In the genomic region with DNA sequence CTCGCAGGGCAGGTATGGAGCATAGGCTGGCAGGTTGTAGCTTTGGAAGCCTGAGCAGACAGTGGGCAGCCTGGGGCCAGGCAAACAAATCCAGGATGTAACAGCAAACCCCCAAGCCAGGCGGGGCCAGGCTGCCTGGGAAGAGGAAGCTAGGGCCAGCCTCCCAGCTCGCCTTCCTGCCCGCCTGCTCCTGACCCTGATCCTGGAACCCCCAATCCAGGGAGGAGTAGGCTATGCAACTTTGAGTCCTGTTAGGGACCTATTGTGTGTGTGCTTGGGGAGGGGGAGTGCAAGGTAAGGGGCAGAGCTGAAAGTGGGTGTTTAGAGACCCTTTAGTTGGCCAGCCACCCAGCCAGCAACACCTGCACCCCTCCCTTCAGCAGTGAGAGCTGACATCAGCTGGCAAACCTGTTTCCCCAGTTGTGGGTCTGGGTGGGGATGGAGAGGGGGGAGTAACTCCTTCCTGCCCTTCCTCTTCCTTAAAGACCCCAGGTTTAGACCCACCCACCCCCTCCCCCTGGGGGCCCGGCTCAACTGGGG, we compare ENCODE assay signal across 10 cellular contexts. TPM values are rescaled to one million over a fixed set of nuclear protein-coding genes. Genes with fewer than 3 reads are reported as not detected.
A peak's percentile ranks its signal among the peaks of the same experiment; 100 is the strongest.
DNase-seq lines count a peak whose midpoint lies in the region; TF ChIP-seq lines count a peak whose summit lies in the region.
"Had no signal": no experiment of that assay in that cellular context is flagged by ENCODE, and none has a peak within 500 bp of the region (broad histone marks: within the 10 kb centered on the region; RNA-seq: fewer than 3 reads in every experiment).

No MANE protein-coding gene starts in this region.

- no peaks in the 10 kb centered on the region for H4K20me1 ChIP-seq in BLaER1

- H3K36me3 Mint-ChIP-seq in IgD-negative memory B cell: no peaks in the 10 kb centered on the region
- H3K36me3 Mint-ChIP-seq in mesothelial cell of epicardium: no peaks in the 10 kb centered on the region

- in situ Hi-C loops in GM13976 (cut with MboI; ENCODE audit: low sequenced_read_pairs, unreplicated experiment): no loop called here

- no peak for TF ChIP-seq CTCF in mesothelial cell of epicardium (IDR thresholded peaks at IDR 0.05; ENCODE audit: unreplicated experiment)
- TF ChIP-seq CTCF in GM13976 (IDR thresholded peaks at IDR 0.05; ENCODE audit: borderline replicate concordance, control extremely low read depth, extremely low read depth, insufficient read depth, missing control alignments): no peak
- no peak for TF ChIP-seq CTCF in sigmoid colon (IDR thresholded peaks at IDR 0.05)

- peaks cover 93% of the 10 kb centered on the region for H3K4me1 ChIP-seq in BLaER1
- peaks cover 66% of the 10 kb centered on the region for H3K4me1 ChIP-seq in effector memory CD4-positive, alpha-beta T cell (ENCODE audit: control insufficient read depth, insufficient read depth, low read length, poor library complexity, severe bottlenecking)
- peaks cover 0 to 35% (median 33%) of the 10 kb centered on the region in 4 donors for H3K4me1 ChIP-seq in sigmoid colon

- H3K36me3 ChIP-seq in BLaER1: peaks cover 12% of the 10 kb centered on the region
- H3K36me3 ChIP-seq in effector memory CD4-positive, alpha-beta T cell (ENCODE audit: control insufficient read depth, insufficient read depth, low read length): no peaks in the 10 kb centered on the region
- no peaks in the 10 kb centered on the region for H3K36me3 ChIP-seq in sigmoid colon

- H3K4me3 ChIP-seq in BLaER1 (0 out of 2 replicates have a peak overlapping the region, but pooled peaks have one; percentile 80), sigmoid colon (no peak overlapping the region)
- H3K4me3 ChIP-seq in effector memory CD4-positive, alpha-beta T cell (ENCODE audit: insufficient read depth, low read depth, low read length, poor library complexity, severe bottlenecking): peak overlapping the region; percentile 40

- peak overlapping the region; percentile 64 for H3K9ac ChIP-seq in BLaER1

- intact Hi-C loops in sigmoid colon (cut with DNase I): no loop called here

- H3K27me3 Mint-ChIP-seq in IgD-negative memory B cell (no peaks in the 10 kb centered on the region), mesothelial cell of epicardium (ENCODE audit: low read depth) (no peaks in the 10 kb centered on the region)

- H3K9me3 ChIP-seq in BLaER1 (no peaks in the 10 kb centered on the region), sigmoid colon (no peaks in the 10 kb centered on the region)
- H3K9me3 ChIP-seq in effector memory CD4-positive, alpha-beta T cell (ENCODE audit: control insufficient read depth, low read length): no peaks in the 10 kb centered on the region

- H3K27ac Mint-ChIP-seq in IgD-negative memory B cell (peak overlapping the region in 1 of 3 donors; percentile 57), mesothelial cell of epicardium (peak overlapping the region; percentile 83)

- H3K27ac ChIP-seq in BLaER1 (peak overlapping the region; percentile 74), sigmoid colon (peak overlapping the region in 2 of 4 donors; percentile 28 to 42)
- H3K27ac ChIP-seq in effector memory CD4-positive, alpha-beta T cell (ENCODE audit: insufficient read depth, low read length, poor library complexity, severe bottlenecking): peak overlapping the region; percentile 28

- no peak for TF ChIP-seq EP300 in sigmoid colon (IDR thresholded peaks at IDR 0.05)

- 11 to 37% methylated on average over 5 of the region's 5 CpGs for WGBS in sigmoid colon, 2 donors

- peak overlapping the region; percentile 99 for H3K4me2 ChIP-seq in BLaER1

- no peak for DNase-seq in effector memory CD4-positive, alpha-beta T cell
- DNase-seq in mesothelial cell of epicardium (ENCODE audit: low spot score in 2 of 2, unreplicated experiment in 2 of 2) (peak in 1 of 2 experiments; percentile 72), GM13976 (ENCODE audit: low spot score) (no peak), SK-N-DZ (ENCODE audit: low spot score) (no peak), sigmoid colon (no peak), anterior cingulate cortex (lab: John Stamatoyannopoulos, UW) (no peak)
- DNase-seq: HCEC 1CT, hippocampal formation had no signal

- TF ChIP-seq POLR2A in sigmoid colon (IDR thresholded peaks at IDR 0.05): no peak

- no peaks in the 10 kb centered on the region for H3K9me3 Mint-ChIP-seq in IgD-negative memory B cell
- H3K9me3 Mint-ChIP-seq in mesothelial cell of epicardium: no peaks in the 10 kb centered on the region

- H3K4me3 Mint-ChIP-seq in IgD-negative memory B cell: peak overlapping the region in 3 of 4 donors; percentile 56 to 98 (median 82)
- H3K4me3 Mint-ChIP-seq in mesothelial cell of epicardium: peak overlapping the region; percentile 52

- H3K4me1 Mint-ChIP-seq in IgD-negative memory B cell (peaks cover 40 to 52% (median 43%) of the 10 kb centered on the region in 3 donors), mesothelial cell of epicardium (peaks cover 46% of the 10 kb centered on the region)

- H3K27me3 ChIP-seq in BLaER1: no peaks in the 10 kb centered on the region
- no peaks in the 10 kb centered on the region for H3K27me3 ChIP-seq in effector memory CD4-positive, alpha-beta T cell (replicated peaks; ENCODE audit: control insufficient read depth, insufficient read depth, low read length, poor library complexity, severe bottlenecking)
- H3K27me3 ChIP-seq in sigmoid colon: no peaks in the 10 kb centered on the region

RNA-seq across cellular contexts. Expression of a gene that starts 2.5 kb away (rescaled TPM):
- polyA plus RNA-seq in IgD-negative memory B cell (6.7 TPM), sigmoid colon (10 to 100 TPM in 2 of 3 donors, 1 to 10 TPM in 1; 7.8 to 88.0 (median 11.3) TPM)
- total RNA-seq in mesothelial cell of epicardium (83.5 to 86.9 TPM (median 84.2 TPM) in 3 replicates), sigmoid colon (10 to 100 TPM in 3 of 4 donors, 1 to 10 TPM in 1; 9.6 to 36.0 (median 13.5) TPM)
- 16.6 and 28.4 TPM in 2 replicates for polyA plus RNA-seq in SK-N-DZ (2014; cell fraction: cytosol; rRNA removed)
- 172 and 188 TPM in 2 replicates for polyA plus RNA-seq in SK-N-DZ (2014; cell fraction: nucleus; rRNA removed)

RNA-seq across cellular contexts. Expression of a gene that starts 5.5 kb away (rescaled TPM):
- polyA plus RNA-seq in IgD-negative memory B cell: 151 TPM
- 49.7 to 52.4 TPM (median 50.5 TPM) in 3 replicates for total RNA-seq in mesothelial cell of epicardium
- 35.9 and 41.7 TPM in 2 replicates for polyA plus RNA-seq in SK-N-DZ (2014; cell fraction: cytosol; rRNA removed)
- polyA plus RNA-seq in SK-N-DZ (2014; cell fraction: nucleus; rRNA removed): 17.9 and 25.1 TPM in 2 replicates
- 10 to 100 TPM; 33.1 to 41.0 (median 36.6) TPM for total RNA-seq in sigmoid colon
- 10 to 100 TPM; 58.9 to 80.9 (median 77.5) TPM for polyA plus RNA-seq in sigmoid colon

Comparison
In these comparisons a context has a peak if more than half of its experiments do, and no peak if none do; other contexts are left out.
1. H3K4me3 ChIP-seq: peak in BLaER1 (single experiment) and effector memory CD4-positive, alpha-beta T cell (single experiment); none in sigmoid colon (0 of 4).